In the genomic region with DNA sequence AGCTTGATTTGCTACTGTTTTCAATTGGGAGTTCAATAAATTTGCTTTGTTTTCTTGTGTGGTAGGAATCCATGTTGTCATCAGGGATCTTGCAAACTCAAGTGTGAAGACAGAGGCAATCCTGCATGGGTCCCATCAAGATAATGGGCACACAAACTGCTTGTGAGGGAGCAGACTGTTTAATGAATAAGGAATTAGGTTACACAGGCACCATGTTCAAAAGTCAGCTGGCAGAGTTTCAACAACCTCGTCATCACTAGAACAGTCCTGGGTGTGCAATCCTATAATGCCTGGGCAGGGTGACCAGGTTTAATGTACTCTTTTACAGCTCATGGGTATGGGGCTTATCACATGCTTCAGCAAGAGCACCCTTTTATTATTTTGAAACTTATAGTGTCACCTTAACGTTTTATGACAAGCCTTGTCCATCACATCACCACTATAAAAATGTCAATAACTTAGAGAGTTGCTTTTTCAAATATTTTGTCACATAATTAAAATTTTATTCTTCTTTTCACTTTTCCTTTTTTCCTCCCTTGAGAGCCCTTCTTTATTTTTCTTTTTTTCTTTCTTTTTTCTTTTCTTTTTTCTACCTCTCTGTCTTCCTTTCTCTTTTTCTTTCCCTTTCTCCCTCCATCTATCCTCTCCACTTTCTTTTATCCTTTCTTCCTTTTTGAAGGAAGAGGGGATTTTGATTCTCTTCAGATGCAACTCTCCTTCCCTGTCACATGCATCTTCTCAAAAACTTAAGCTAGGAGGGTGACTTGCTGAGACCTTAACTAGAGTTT, we compare ENCODE assay signal across 10 cellular contexts.
A peak's percentile ranks its signal among the peaks of the same experiment; 100 is the strongest.
DNase-seq lines count a peak whose midpoint lies in the region; ATAC-seq and TF ChIP-seq lines count a peak whose summit lies in the region.
"Had no signal": no experiment of that assay in that cellular context is flagged by ENCODE, and none has a peak within 500 bp of the region (broad histone marks: within the 10 kb centered on the region; RNA-seq: fewer than 3 reads in every experiment).

No MANE protein-coding gene starts in this region.

- no peaks in the 10 kb centered on the region for H3K9me3 ChIP-seq in colonic mucosa

- intact Hi-C loops in colonic mucosa (cut with DNase I): loop anchor here (10.0 kb wide), 1 partner anchor 416 kb away; no protein-coding TSS in a partner anchor

- TF ChIP-seq CTCF in colonic mucosa (IDR thresholded peaks at IDR 0.05): no peak

- ATAC-seq in GM19397 (IDR thresholded peaks at IDR 0.05; ENCODE audit: unreplicated experiment): peak; percentile 39
- peak; percentile 35 for ATAC-seq in HG03196 (IDR thresholded peaks at IDR 0.05; ENCODE audit: unreplicated experiment)
- ATAC-seq in HG03457 (IDR thresholded peaks at IDR 0.05; ENCODE audit: unreplicated experiment): no peak

- peaks cover 7% of the 10 kb centered on the region for H3K4me1 ChIP-seq in colonic mucosa

- H3K36me3 ChIP-seq in colonic mucosa: no peaks in the 10 kb centered on the region

- no peak overlapping the region for H3K4me3 ChIP-seq in colonic mucosa

- no peak overlapping the region for H3K9ac ChIP-seq in colonic mucosa (ENCODE audit: low read depth in 2 of 2, low read length in 2 of 2)

- peak overlapping the region; percentile 4 for H3K27ac ChIP-seq in colonic mucosa
- H3K27ac ChIP-seq in substantia nigra (ENCODE audit: low read depth, low read length, poor library complexity, severe bottlenecking): no peak overlapping the region

- peak; percentile 89 for DNase-seq in Daoy (ENCODE audit: low read depth)
- DNase-seq in colonic mucosa: peak; percentile 92
- DNase-seq in epidermal melanocyte (ENCODE audit: insufficient read length, low spot score): no peak
- DNase-seq in hepatic stellate cell (ENCODE audit: low spot score): no peak
- DNase-seq in substantia nigra (lab: John Stamatoyannopoulos, UW): no peak
- DNase-seq: DMS79 treated with DMSO at 0.1 percent for 48 hours, OCI-M1 had no signal

- no peaks in the 10 kb centered on the region for H3K27me3 ChIP-seq in colonic mucosa

Comparison
In these comparisons a context has a peak if more than half of its experiments do, and no peak if none do; other contexts are left out.
1. DNase-seq: peak in Daoy (single experiment) and colonic mucosa (single experiment); none in epidermal melanocyte (single experiment), hepatic stellate cell (single experiment) and substantia nigra (0 of 49).